9 cellular contexts compared by ENCODE assay signal in the genomic region with DNA sequence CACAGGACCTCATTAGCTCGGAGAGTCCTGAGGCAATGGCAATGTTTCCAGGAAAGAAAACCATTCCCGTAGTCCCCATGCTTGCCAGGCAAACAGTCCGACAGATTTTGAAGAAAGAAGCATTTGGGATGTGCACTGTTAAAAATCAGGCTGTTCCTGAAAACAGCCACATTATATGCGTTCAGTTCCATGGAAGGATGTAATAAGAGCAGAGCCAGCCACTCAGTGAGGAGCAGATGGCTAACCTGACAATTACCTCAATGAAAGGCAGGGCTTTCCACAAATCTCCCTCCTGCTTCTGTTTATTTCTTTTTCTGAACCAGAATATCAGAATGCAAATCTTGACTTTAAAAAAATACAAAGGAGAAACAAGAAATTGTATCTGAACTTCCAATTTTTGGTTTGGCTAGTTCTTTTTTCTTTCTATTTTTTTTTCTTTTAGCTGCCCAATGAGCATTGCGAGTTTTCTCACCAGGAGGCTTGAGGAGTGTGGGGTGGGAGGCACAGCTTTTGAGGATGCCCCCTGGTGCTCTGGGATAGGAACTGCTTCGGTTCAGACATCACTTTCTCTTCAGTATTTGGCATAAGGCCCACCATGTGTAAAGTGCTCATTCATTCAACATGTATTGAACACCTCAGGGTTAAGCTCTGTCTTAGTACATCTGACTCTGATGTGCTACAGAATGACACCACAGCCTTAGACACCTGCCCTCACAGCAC.
DNase-seq lines count a peak whose midpoint lies in the region; ATAC-seq, FAIRE-seq and TF ChIP-seq lines count a peak whose summit lies in the region.
"Had no signal": no experiment of that assay in that cellular context is flagged by ENCODE, and none has a peak within 500 bp of the region (broad histone marks: within the 10 kb centered on the region; RNA-seq: fewer than 3 reads in every experiment).

No MANE protein-coding gene starts in this region.

- peak; percentile 5 for FAIRE-seq in RCC 7860 (lab: Jason Lieb, UNC)
- FAIRE-seq: colon had no signal

- peak; percentile 77 for TF ChIP-seq CTCF in GM06990 (IDR thresholded peaks at IDR 0.05; ENCODE audit: insufficient read depth, low read length, poor library complexity, severe bottlenecking)

- H3K36me3 ChIP-seq in GM06990 (ENCODE audit: control insufficient read depth, insufficient read depth, low read length): no peaks in the 10 kb centered on the region

- H3K4me3 ChIP-seq in GM06990 (replicated peaks; ENCODE audit: low read depth, low read length): no peak overlapping the region

- ATAC-seq in GM21619 (IDR thresholded peaks at IDR 0.05; ENCODE audit: unreplicated experiment): peak; percentile 82

- H3K27me3 ChIP-seq in GM06990 (replicated peaks; ENCODE audit: control insufficient read depth, insufficient read depth, low read length): no peaks in the 10 kb centered on the region

- DNase-seq in GM06990 (ENCODE audit: extremely low read depth, insufficient read length) (no peak), HUDEP-2 (lab: John Stamatoyannopoulos, UW; ENCODE audit: unreplicated experiment in 76 of 76) (peak in 69 of 76 experiments; percentile 5 to 83 (median 53)), RCC 7860 (ENCODE audit: low spot score) (peak; percentile 59), glomerular visceral epithelial cell (ENCODE audit: extremely low spot score) (peak; percentile 59), hippocampal formation (lab: John Stamatoyannopoulos, UW) (no peak)
- peak; percentile 24 for DNase-seq in activated T-helper 9 cell treated with anti-CD3 and anti-CD28 coated beads, Interleukin-2, amount 50 U/mL, for 16 hours (ENCODE audit: low read depth)
- DNase-seq in stimulated activated CD4-positive, alpha-beta T cell treated with anti-CD3 and anti-CD28 coated beads, Interleukin-12 subunit alpha, Interleukin-12 subunit beta, amount 100 ng/mL, for 48 hours (ENCODE audit: low read depth in 2 of 3, low spot score in 1 of 3): peak; percentile 26 to 47 (median 38)

Comparison
In these comparisons a context has a peak if more than half of its experiments do, and no peak if none do; other contexts are left out.
1. DNase-seq: peak in HUDEP-2 (69 of 76), RCC 7860 (single experiment), activated T-helper 9 cell treated with anti-CD3 and anti-CD28 coated beads, Interleukin-2, amount 50 U/mL, for 16 hours (single experiment), glomerular visceral epithelial cell (single experiment) and stimulated activated CD4-positive, alpha-beta T cell treated with anti-CD3 and anti-CD28 coated beads, Interleukin-12 subunit alpha, Interleukin-12 subunit beta, amount 100 ng/mL, for 48 hours (3 of 3); none in GM06990 (single experiment) and hippocampal formation (0 of 2).